ENCODE assay signal across 18 cellular contexts in the genomic region with DNA sequence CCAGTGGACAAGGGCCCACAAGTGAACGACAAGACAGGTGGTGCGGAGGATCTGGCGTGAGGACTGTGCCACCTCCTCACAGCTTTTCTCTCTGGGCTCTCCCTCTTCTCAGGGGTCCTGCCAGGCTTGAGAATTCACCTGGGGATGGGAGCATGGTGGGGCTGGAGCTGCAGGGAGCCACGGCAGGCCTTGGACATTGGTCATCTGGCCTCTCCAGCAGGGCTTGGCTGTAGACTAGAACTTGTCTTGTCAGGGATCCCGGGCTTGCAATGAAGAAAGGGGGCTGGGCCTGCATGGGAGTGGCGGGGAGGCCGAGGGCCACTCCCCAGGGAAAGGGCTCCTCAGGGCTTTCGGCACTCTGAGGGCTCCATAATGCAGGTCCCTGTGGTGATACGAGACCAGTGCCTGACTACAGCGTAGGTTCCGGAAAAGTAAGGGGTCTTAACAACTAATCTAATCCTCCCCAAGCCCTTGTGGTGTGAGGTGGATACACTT.
A peak's percentile ranks its signal among the peaks of the same experiment; 100 is the strongest.
DNase-seq lines count a peak whose midpoint lies in the region; ATAC-seq and TF ChIP-seq lines count a peak whose summit lies in the region.
"Had no signal": no experiment of that assay in that cellular context is flagged by ENCODE, and none has a peak within 500 bp of the region (broad histone marks: within the 10 kb centered on the region; RNA-seq: fewer than 3 reads in every experiment).

No MANE protein-coding gene starts in this region.

- H3K27me3 Mint-ChIP-seq in natural killer cell treated with Interleukin-12 subunit alpha and Interleukin-12 subunit beta and Interleukin-15 and Interleukin-18, amount 100 ng/mL, for 72 hours = peaks cover 9 to 17% of the 10 kb centered on the region in 2 donors
- H3K27me3 Mint-ChIP-seq in natural killer cell (ENCODE audit: low read depth in 2 of 2) = peaks cover 6 to 8% of the 10 kb centered on the region in 2 donors
- peaks cover 10% of the 10 kb centered on the region for H3K27me3 Mint-ChIP-seq in nephron (ENCODE audit: low read depth)

- no peaks in the 10 kb centered on the region for H3K36me3 Mint-ChIP-seq in natural killer cell treated with Interleukin-12 subunit alpha and Interleukin-12 subunit beta and Interleukin-15 and Interleukin-18, amount 100 ng/mL, for 72 hours
- H3K36me3 Mint-ChIP-seq in natural killer cell = no peaks in the 10 kb centered on the region
- no peaks in the 10 kb centered on the region for H3K36me3 Mint-ChIP-seq in nephron (ENCODE audit: low read depth)

- peak overlapping the region in 1 of 2 donors; percentile 45 for H3K27ac Mint-ChIP-seq in natural killer cell treated with Interleukin-12 subunit alpha and Interleukin-12 subunit beta and Interleukin-15 and Interleukin-18, amount 100 ng/mL, for 72 hours
- H3K27ac Mint-ChIP-seq in natural killer cell (no peak overlapping the region), nephron (peak overlapping the region in 2 of 3 experiments; percentile 19 to 55)
- H3K27ac Mint-ChIP-seq: B cell had no signal

- TF ChIP-seq CTCF in natural killer cell (IDR thresholded peaks at IDR 0.05) = no peak
- TF ChIP-seq CTCF in nephron (IDR thresholded peaks at IDR 0.05; ENCODE audit: unreplicated experiment in 3 of 3) = no peak
- TF ChIP-seq CTCF in psoas muscle (IDR thresholded peaks at IDR 0.05) = no peak

- H3K4me3 Mint-ChIP-seq in natural killer cell treated with Interleukin-12 subunit alpha and Interleukin-12 subunit beta and Interleukin-15 and Interleukin-18, amount 100 ng/mL, for 72 hours = no peak overlapping the region
- H3K4me3 Mint-ChIP-seq in natural killer cell (no peak overlapping the region), nephron (no peak overlapping the region)
- H3K4me3 Mint-ChIP-seq: B cell had no signal

- H3K4me3 ChIP-seq in psoas muscle = no peak overlapping the region
- H3K4me3 ChIP-seq: HAP-1 had no signal

- H3K27me3 ChIP-seq in psoas muscle (ENCODE audit: insufficient read depth in 3 of 3, low read length in 2 of 3) = no peaks in the 10 kb centered on the region

- ATAC-seq in natural killer cell treated with Interleukin-12 subunit alpha and Interleukin-12 subunit beta and Interleukin-15 and Interleukin-18, amount 100 ng/mL, for 72 hours = peak; percentile 8 to 14
- ATAC-seq in natural killer cell (no peak), psoas muscle (peak; percentile 70 to 77 (median 70)), GM19351 (IDR thresholded peaks at IDR 0.05; ENCODE audit: unreplicated experiment) (no peak), HG03039 (IDR thresholded peaks at IDR 0.05; ENCODE audit: unreplicated experiment) (no peak)

- no peaks in the 10 kb centered on the region for H3K9me3 Mint-ChIP-seq in natural killer cell treated with Interleukin-12 subunit alpha and Interleukin-12 subunit beta and Interleukin-15 and Interleukin-18, amount 100 ng/mL, for 72 hours
- H3K9me3 Mint-ChIP-seq in natural killer cell (no peaks in the 10 kb centered on the region), nephron (no peaks in the 10 kb centered on the region)

- H3K4me1 ChIP-seq in psoas muscle = peaks cover 39% of the 10 kb centered on the region
- H3K4me1 ChIP-seq: HAP-1 had no signal

- DNase-seq in natural killer cell treated with Interleukin-12 subunit alpha and Interleukin-12 subunit beta and Interleukin-15 and Interleukin-18, amount 100 ng/mL, for 72 hours (ENCODE audit: low spot score) = no peak
- DNase-seq in natural killer cell = no peak
- peak in 1 of 2 donors; percentile 54 for DNase-seq in psoas muscle
- no peak for DNase-seq in NCI-H2107 (lab: John Stamatoyannopoulos, UW)
- no peak for DNase-seq in hippocampal formation (lab: John Stamatoyannopoulos, UW)
- DNase-seq: 8988T, GDM1, NCI-H187, NCI-H2227 treated with DMSO at 0.1 percent for 48 hours, NCI-H510A treated with DMSO at 0.1 percent for 48 hours, NCI-H774, SHP77 treated with DMSO at 0.1 percent for 48 hours had no signal

- intact Hi-C loops in natural killer cell (cut with micrococcal nuclease) (no loop called here), psoas muscle (cut with DNase I) (loop anchor here in 1 of 2 donors (5.0 kb wide), 1 partner anchor 60 kb away; no protein-coding TSS in a partner anchor)

- H3K36me3 ChIP-seq in psoas muscle (ENCODE audit: insufficient read depth in 1 of 2, low read depth in 1 of 2) = no peaks in the 10 kb centered on the region
- H3K36me3 ChIP-seq: HAP-1 had no signal

- 44 to 56% (median 45%) methylated on average over 11 of the region's 11 CpGs for WGBS in psoas muscle, 3 donors

- H3K9me3 ChIP-seq in psoas muscle = no peaks in the 10 kb centered on the region
- H3K9me3 ChIP-seq: HAP-1 had no signal

- peaks cover 0 to 6% of the 10 kb centered on the region in 2 donors for H3K4me1 Mint-ChIP-seq in natural killer cell treated with Interleukin-12 subunit alpha and Interleukin-12 subunit beta and Interleukin-15 and Interleukin-18, amount 100 ng/mL, for 72 hours (ENCODE audit: low read depth in 2 of 2)
- H3K4me1 Mint-ChIP-seq in natural killer cell (no peaks in the 10 kb centered on the region), nephron (peaks cover 48% of the 10 kb centered on the region)
- H3K4me1 Mint-ChIP-seq: B cell had no signal

- H3K27ac ChIP-seq in psoas muscle = peak overlapping the region; percentile 83
- H3K27ac ChIP-seq: KMS-11 had no signal

Comparison
In these comparisons a context has a peak if more than half of its experiments do, and no peak if none do; other contexts are left out.
1. ATAC-seq: peak in natural killer cell treated with Interleukin-12 subunit alpha and Interleukin-12 subunit beta and Interleukin-15 and Interleukin-18, amount 100 ng/mL, for 72 hours (2 of 2) and psoas muscle (4 of 4); none in natural killer cell (0 of 3), GM19351 (single experiment) and HG03039 (single experiment).
2. H3K27ac Mint-ChIP-seq: peak in nephron (2 of 3); none in natural killer cell (0 of 2).